ENCODE assay signal across 17 cellular contexts in the genomic region with DNA sequence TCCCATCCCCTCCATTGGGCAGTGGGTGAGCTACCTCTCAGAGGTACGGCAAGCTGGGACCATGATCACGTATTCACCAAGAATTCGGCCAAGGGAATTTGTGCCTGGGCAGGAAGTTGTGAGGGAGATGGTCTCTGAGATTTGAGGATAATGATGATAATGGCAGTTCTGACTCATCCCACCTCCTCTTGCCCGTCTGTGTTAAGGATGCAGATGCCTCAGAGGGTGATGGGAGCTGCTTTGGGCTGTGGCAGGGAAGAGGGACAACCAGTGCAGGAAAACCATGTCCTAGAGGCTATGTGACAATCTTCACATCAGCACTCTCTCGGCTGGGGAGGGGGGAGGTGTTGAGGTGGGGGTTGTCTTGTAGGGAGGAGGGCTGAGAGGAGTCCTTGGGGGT. TPM values are rescaled to one million over a fixed set of nuclear protein-coding genes. Genes with fewer than 3 reads are reported as not detected.
A peak's percentile ranks its signal among the peaks of the same experiment; 100 is the strongest.
DNase-seq lines count a peak whose midpoint lies in the region; ATAC-seq and TF ChIP-seq lines count a peak whose summit lies in the region.
"Had no signal": no experiment of that assay in that cellular context is flagged by ENCODE, and none has a peak within 500 bp of the region (broad histone marks: within the 10 kb centered on the region; RNA-seq: fewer than 3 reads in every experiment).

No MANE protein-coding gene starts in this region.

- no peaks in the 10 kb centered on the region for H3K9me3 ChIP-seq in SK-N-SH

- no peak for ATAC-seq in SK-N-SH treated with all-trans-retinoic acid at 6 μM for 48 hours
- ATAC-seq: HepG2 had no signal

- peaks cover 6% of the 10 kb centered on the region for H3K9me3 Mint-ChIP-seq in activated CD4-positive, alpha-beta memory T cell treated with anti-CD3 and anti-CD28 coated beads for 36 hours

- 0 out of 4 replicates have a peak, but pooled peaks of 1 of the 2 experiments have one; percentile 7 for TF ChIP-seq EP300 in SK-N-SH (IDR thresholded peaks at IDR 0.05; ENCODE audit: borderline replicate concordance in 1 of 2, low read depth in 1 of 2, low read length in 1 of 2)

- intact Hi-C loops in activated CD4-positive, alpha-beta memory T cell treated with anti-CD3 and anti-CD28 coated beads for 36 hours (cut with micrococcal nuclease), result no loop called here

- no peaks in the 10 kb centered on the region for H4K20me1 ChIP-seq in SK-N-SH (ENCODE audit: insufficient read depth)

- H3K4me3 ChIP-seq in SK-N-SH (ENCODE audit: low read depth in 2 of 2, low read length in 1 of 2), result no peak overlapping the region
- H3K4me3 ChIP-seq: PC-9 had no signal

- peaks cover 3% of the 10 kb centered on the region for H3K27me3 Mint-ChIP-seq in activated CD4-positive, alpha-beta memory T cell treated with anti-CD3 and anti-CD28 coated beads for 36 hours

- TF ChIP-seq RAD21 in SK-N-SH (IDR thresholded peaks at IDR 0.05; ENCODE audit: low read length), result no peak

- peak overlapping the region; percentile 33; the same call in 1 of the 2 replicates for H3K9ac ChIP-seq in SK-N-SH

- H3K4me3 Mint-ChIP-seq in activated CD4-positive, alpha-beta memory T cell treated with anti-CD3 and anti-CD28 coated beads for 36 hours, result no peak overlapping the region

- H3K27ac Mint-ChIP-seq in activated CD4-positive, alpha-beta memory T cell treated with anti-CD3 and anti-CD28 coated beads for 36 hours, result no peak overlapping the region

- CTCF ChIA-PET in SK-N-SH (lab: Yijun Ruan, JAX), result interaction anchor here (1.0 kb wide), 1 partner anchor 68 kb away, joined by 3 read pairs; no protein-coding TSS in a partner anchor
- CTCF ChIA-PET in RWPE1 (lab: Yijun Ruan, JAX), result interaction anchor here (0.5 to 1.4 kb wide), 3 partner anchors 18 to 178 kb away, joined by 3 read pairs; no protein-coding TSS in a partner anchor
- CTCF ChIA-PET in activated CD4-positive, alpha-beta memory T cell treated with anti-CD3 and anti-CD28 coated beads for 36 hours (lab: Charles Lee), result interaction anchor here (1.6 kb wide), 1 partner anchor 177 kb away, joined by 5 read pairs; no protein-coding TSS in a partner anchor

- H3K79me2 ChIP-seq in SK-N-SH (ENCODE audit: insufficient read depth), result no peaks in the 10 kb centered on the region

- TF ChIP-seq CTCF in SK-N-SH (IDR thresholded peaks at IDR 0.05), result no peak
- no peak for TF ChIP-seq CTCF in RWPE1 (conservative IDR thresholded peaks at IDR 0.05; ENCODE audit: low read depth)

- peak overlapping the region in 1 of 2 experiments; percentile 86; a peak in 2 of 4 replicates for H3K27ac ChIP-seq in SK-N-SH (ENCODE audit: low read depth in 2 of 2, low read length in 1 of 2)
- H3K27ac ChIP-seq in RWPE1, result peak overlapping the region; percentile 88
- H3K27ac ChIP-seq: 22Rv1, PC-9 had no signal

- H3K4me1 Mint-ChIP-seq in activated CD4-positive, alpha-beta memory T cell treated with anti-CD3 and anti-CD28 coated beads for 36 hours (ENCODE audit: low read depth), result peaks cover 11% of the 10 kb centered on the region

- H3F3A ChIP-seq in SK-N-SH (replicated peaks; ENCODE audit: insufficient read depth), result peaks cover 19% of the 10 kb centered on the region

- H2AFZ ChIP-seq in SK-N-SH (ENCODE audit: low read depth), result peak overlapping the region; percentile 77
- H2AFZ ChIP-seq: PC-9 had no signal

- POLR2A ChIA-PET in SK-N-SH (lab: Yijun Ruan, JAX), result no interaction called here
- POLR2A ChIA-PET in RWPE1 (lab: Yijun Ruan, JAX; ENCODE audit: low non-redundant PET), result no interaction called here
- POLR2A ChIA-PET in activated CD4-positive, alpha-beta memory T cell treated with anti-CD3 and anti-CD28 coated beads for 36 hours (lab: Charles Lee), result no interaction called here

- 2% methylated on average over 4 of the region's 5 CpGs for WGBS in SK-N-SH (ENCODE audit: low lambda C conversion rate)

- no peaks in the 10 kb centered on the region for H3K9me2 ChIP-seq in SK-N-SH

- DNase-seq in SK-N-SH (no peak), RWPE1 (ENCODE audit: low spot score) (no peak), islet precursor cell (peak; percentile 97), RPMI8226 (no peak), GM19238 (ENCODE audit: insufficient read length, low spot score) (no peak)
- DNase-seq in activated CD4-positive, alpha-beta memory T cell treated with anti-CD3 and anti-CD28 coated beads for 36 hours, result no peak
- no peak for DNase-seq in activated naive CD4-positive, alpha-beta T cell treated with Interleukin-2 at 50 U/mL for 16 hours
- DNase-seq: C1 segment of cervical spinal cord, DMS 273 treated with DMSO at 0.1 percent for 48 hours, MM.1S, NCI-H1105, NCI-H1694 treated with DMSO at 0.1 percent for 48 hours, PC-9, SIG-M5 had no signal

- peaks cover 0 to 31% of the 10 kb centered on the region in 2 experiments; a peak in 2 of 4 replicates for H3K4me1 ChIP-seq in SK-N-SH (ENCODE audit: control insufficient read depth in 1 of 2, insufficient read depth in 2 of 2, low read depth in 1 of 2, low read length in 1 of 2)

- H3K4me2 ChIP-seq in SK-N-SH, result peak overlapping the region; percentile 21
- H3K4me2 ChIP-seq: PC-9 had no signal

- no peaks in the 10 kb centered on the region for H3K36me3 Mint-ChIP-seq in activated CD4-positive, alpha-beta memory T cell treated with anti-CD3 and anti-CD28 coated beads for 36 hours

- no peaks in the 10 kb centered on the region for H3K27me3 ChIP-seq in SK-N-SH (ENCODE audit: insufficient read depth)

- no peaks in the 10 kb centered on the region for H3K36me3 ChIP-seq in SK-N-SH (replicated peaks in 1 of 2; ENCODE audit: control insufficient read depth in 1 of 2, insufficient read depth in 2 of 2, low read length in 1 of 2)

TF ChIP-seq in SK-N-SH, 30 proteins besides CTCF, POLR2A, EP300 and RAD21 (continues in another document):
- TF ChIP-seq, protein P1, sequence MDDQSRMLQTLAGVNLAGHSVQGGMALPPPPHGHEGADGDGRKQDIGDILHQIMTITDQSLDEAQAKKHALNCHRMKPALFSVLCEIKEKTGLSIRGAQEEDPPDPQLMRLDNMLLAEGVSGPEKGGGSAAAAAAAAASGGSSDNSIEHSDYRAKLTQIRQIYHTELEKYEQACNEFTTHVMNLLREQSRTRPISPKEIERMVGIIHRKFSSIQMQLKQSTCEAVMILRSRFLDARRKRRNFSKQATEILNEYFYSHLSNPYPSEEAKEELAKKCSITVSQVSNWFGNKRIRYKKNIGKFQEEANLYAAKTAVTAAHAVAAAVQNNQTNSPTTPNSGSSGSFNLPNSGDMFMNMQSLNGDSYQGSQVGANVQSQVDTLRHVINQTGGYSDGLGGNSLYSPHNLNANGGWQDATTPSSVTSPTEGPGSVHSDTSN (IDR thresholded peaks at IDR 0.05), result no peak
- TF ChIP-seq ELF1 (IDR thresholded peaks at IDR 0.05) (no peak), TCF12 (IDR thresholded peaks at IDR 0.05) (peak; percentile 38; the same call in 1 of the 2 replicates), FOSL2 (IDR thresholded peaks at IDR 0.05; ENCODE audit: borderline replicate concordance, low read depth) (peak; percentile 46; the same call in 1 of the 2 replicates)
- TF ChIP-seq, protein P2, sequence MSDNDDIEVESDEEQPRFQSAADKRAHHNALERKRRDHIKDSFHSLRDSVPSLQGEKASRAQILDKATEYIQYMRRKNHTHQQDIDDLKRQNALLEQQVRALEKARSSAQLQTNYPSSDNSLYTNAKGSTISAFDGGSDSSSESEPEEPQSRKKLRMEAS (IDR thresholded peaks at IDR 0.05; ENCODE audit: low read depth), result no peak
- TF ChIP-seq, protein P3, sequence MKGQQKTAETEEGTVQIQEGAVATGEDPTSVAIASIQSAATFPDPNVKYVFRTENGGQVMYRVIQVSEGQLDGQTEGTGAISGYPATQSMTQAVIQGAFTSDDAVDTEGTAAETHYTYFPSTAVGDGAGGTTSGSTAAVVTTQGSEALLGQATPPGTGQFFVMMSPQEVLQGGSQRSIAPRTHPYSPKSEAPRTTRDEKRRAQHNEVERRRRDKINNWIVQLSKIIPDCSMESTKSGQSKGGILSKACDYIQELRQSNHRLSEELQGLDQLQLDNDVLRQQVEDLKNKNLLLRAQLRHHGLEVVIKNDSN (IDR thresholded peaks at IDR 0.05; ENCODE audit: borderline replicate concordance, low read depth), result no peak

TF ChIP-seq in SK-N-SH treated with all-trans-retinoic acid at 6 μM for 48 hours, 23 proteins besides CTCF, POLR2A, EP300 and RAD21:
- TF ChIP-seq SNAI2 (CRISPR knock-in tag; IDR thresholded peaks at IDR 0.05) (no peak), ZNF565 (CRISPR knock-in tag; conservative IDR thresholded peaks at IDR 0.05; ENCODE audit: low read depth) (no peak), ZNF8 (CRISPR knock-in tag; IDR thresholded peaks at IDR 0.05) (no peak)

RNA-seq across cellular contexts. Expression of a gene that starts 4.3 kb away (rescaled TPM):
- not detected in 2 replicates for polyA plus RNA-seq in SK-N-SH (2012; rRNA removed)
- not detected in 2 replicates for polyA plus RNA-seq in SK-N-SH (2012; cell fraction: cytosol; rRNA removed)
- polyA plus RNA-seq in SK-N-SH (2012; cell fraction: nucleus; rRNA removed), result not detected in 2 replicates
- not detected for total RNA-seq in activated CD4-positive, alpha-beta memory T cell treated with anti-CD3 and anti-CD28 coated beads for 36 hours
- total RNA-seq: HepG2, PC-9 had no signal
- polyA plus RNA-seq: HepG2 had no signal
